8 cellular contexts compared by ENCODE assay signal in the genomic region with DNA sequence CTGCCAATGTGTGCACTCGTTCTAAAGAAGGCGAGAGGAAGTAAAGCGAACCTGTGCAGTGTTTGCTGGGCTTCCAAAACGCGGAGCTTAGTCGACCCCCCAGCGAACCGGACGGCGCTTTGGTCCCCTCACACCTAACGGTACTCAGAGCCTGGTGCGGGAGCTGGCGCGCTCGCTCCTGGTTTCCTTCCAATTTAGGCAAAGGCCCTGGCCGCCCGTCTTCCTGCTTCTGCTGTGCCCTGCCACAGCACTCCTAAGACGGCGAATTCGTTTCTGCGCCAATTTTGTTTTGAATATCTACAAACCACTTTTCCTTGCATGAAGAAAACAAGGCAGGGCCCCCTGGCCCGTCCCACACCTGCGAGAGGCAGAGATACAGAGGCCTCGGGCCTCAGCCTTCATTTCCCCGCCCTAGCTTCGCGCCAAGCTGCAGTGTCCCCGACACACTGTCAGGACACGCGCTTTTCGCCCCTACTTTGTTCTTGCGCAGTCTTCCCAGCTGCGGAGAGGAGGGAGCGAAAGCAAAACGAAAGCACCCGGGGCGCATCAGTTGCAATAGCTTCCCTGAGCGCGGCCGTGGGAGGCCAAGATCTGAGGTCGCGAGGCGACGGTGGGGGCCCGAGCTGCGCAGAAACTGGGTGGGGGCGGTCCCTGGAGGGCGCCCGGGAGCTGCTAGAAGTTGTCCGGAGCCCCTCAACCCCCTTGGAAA.
DNase-seq lines count a peak whose midpoint lies in the region; TF ChIP-seq lines count a peak whose summit lies in the region.

No MANE protein-coding gene starts in this region.

- H3K27ac ChIP-seq in KOPT-K1 (ENCODE audit: low read depth, low read length, poor library complexity, severe bottlenecking) (peak overlapping the region; percentile 99), cardiac muscle cell (no peak overlapping the region)

- peak overlapping the region; percentile 68 for H3K4me3 ChIP-seq in cardiac muscle cell
- H3K4me3 ChIP-seq in retinal pigment epithelial cell (ENCODE audit: low read length): peak overlapping the region; percentile 30

- H3K36me3 ChIP-seq in KOPT-K1 (ENCODE audit: insufficient read depth, low read length) (no peaks in the 10 kb centered on the region), cardiac muscle cell (no peaks in the 10 kb centered on the region)

- peaks cover 76% of the 10 kb centered on the region for H3K27me3 ChIP-seq in cardiac muscle cell

- peaks cover 10% of the 10 kb centered on the region for H3K4me1 ChIP-seq in cardiac muscle cell (ENCODE audit: low read depth)

- TF ChIP-seq CTCF in cardiac muscle cell (IDR thresholded peaks at IDR 0.05; ENCODE audit: low read depth, low read length): no peak
- no peak for TF ChIP-seq CTCF in retinal pigment epithelial cell (conservative IDR thresholded peaks at IDR 0.05; ENCODE audit: low read depth, low read length)

- no peaks in the 10 kb centered on the region for H3K9me3 ChIP-seq in KOPT-K1 (ENCODE audit: insufficient read depth, low read length, poor library complexity, severe bottlenecking)
- H3K9me3 ChIP-seq in cardiac muscle cell (ENCODE audit: low read depth): no peaks in the 10 kb centered on the region

- peak; percentile 15 for DNase-seq in activated gamma-delta T cell (lab: John Stamatoyannopoulos, UW)
- DNase-seq in cardiac muscle cell (ENCODE audit: low read depth in 1 of 2, low spot score in 1 of 2): peak; percentile 55 to 76
- DNase-seq in retinal pigment epithelial cell (ENCODE audit: low read depth): no peak
- DNase-seq in NCI-H1048 (lab: John Stamatoyannopoulos, UW): no peak
- DNase-seq in DMS114 treated with DMSO at 0.1 percent for 48 hours (lab: John Stamatoyannopoulos, UW; ENCODE audit: unreplicated experiment): no peak
- no peak for DNase-seq in dedifferentiated amniotic fluid mesenchymal stem cell (ENCODE audit: extremely low spot score)
- DNase-seq in kidney tubule cell (ENCODE audit: low spot score): no peak

Comparison
In these comparisons a context has a peak if more than half of its experiments do, and no peak if none do; other contexts are left out.
1. DNase-seq: peak in activated gamma-delta T cell (single experiment) and cardiac muscle cell (2 of 2); none in retinal pigment epithelial cell (single experiment), NCI-H1048 (single experiment), DMS114 treated with DMSO at 0.1 percent for 48 hours (single experiment), dedifferentiated amniotic fluid mesenchymal stem cell (single experiment) and kidney tubule cell (single experiment).